ENCODE assay signal across 1 cellular context in the genomic region with DNA sequence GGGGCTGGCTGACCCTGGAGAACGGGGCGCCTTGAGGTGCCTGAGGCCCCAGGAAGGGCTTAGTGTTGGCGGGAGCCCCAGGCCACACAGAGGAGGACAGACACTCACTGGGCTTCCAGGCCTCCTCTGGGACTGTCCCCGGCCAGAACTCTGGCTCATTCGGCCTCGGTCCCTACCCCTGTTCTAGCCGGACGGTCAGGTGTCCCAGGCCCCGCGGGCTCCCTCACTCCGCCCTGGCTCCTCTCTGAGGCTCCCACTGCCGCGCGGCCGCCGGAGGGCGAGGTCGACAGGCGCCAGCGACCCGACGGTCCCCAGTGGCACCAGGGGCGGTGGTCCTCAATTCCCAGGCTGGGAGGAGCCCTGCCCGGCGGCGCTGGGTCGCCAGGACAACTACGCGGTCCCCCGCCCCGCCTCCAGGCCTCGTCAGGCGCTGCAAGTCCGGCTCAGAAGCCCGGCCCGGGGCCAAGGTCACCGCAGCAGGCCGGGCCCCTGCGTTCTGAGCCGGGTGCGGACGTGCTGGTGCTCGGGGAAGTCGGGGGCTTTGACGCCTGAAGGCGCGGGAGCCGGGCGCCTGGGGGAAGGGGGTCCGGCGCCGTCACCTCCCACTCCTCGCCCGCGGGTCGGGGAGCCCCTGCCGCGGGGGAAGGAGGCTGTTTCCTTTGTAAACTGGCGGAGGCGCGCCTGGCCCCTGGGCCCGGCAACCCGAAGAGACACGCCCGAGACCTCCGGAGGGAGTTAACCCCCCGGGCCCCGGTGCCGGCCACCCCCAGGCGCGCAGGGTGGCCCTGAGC.
A peak's percentile ranks its signal among the peaks of the same experiment; 100 is the strongest.
TF ChIP-seq lines count a peak whose summit lies in the region.

No MANE protein-coding gene starts in this region.

TF ChIP-seq in HepG2, 621 proteins besides CTCF, POLR2A, EP300 and RAD21 (continued from another document and continues in another):
- peak; percentile 98 for TF ChIP-seq UBTF (CRISPR knock-in tag; IDR thresholded peaks at IDR 0.05)
- TF ChIP-seq HHEX (CRISPR knock-in tag; IDR thresholded peaks at IDR 0.05): no peak
- TF ChIP-seq ZNF816 (CRISPR knock-in tag; IDR thresholded peaks at IDR 0.05; ENCODE audit: borderline replicate concordance): no peak
- TF ChIP-seq ZNF232 (CRISPR knock-in tag; IDR thresholded peaks at IDR 0.05; ENCODE audit: borderline replicate concordance): no peak; the same call in 1 of the 2 replicates
- TF ChIP-seq XRCC5 (optimal IDR thresholded peaks at IDR 0.05; ENCODE audit: low read length): no peak
- no peak for TF ChIP-seq ZC3H4 (CRISPR knock-in tag; IDR thresholded peaks at IDR 0.05; ENCODE audit: borderline replicate concordance)
- no peak for TF ChIP-seq ZNF260 (CRISPR knock-in tag; IDR thresholded peaks at IDR 0.05; ENCODE audit: borderline replicate concordance, low read depth)
- no peak for TF ChIP-seq CERS6 (CRISPR knock-in tag; IDR thresholded peaks at IDR 0.05)
- no peak for TF ChIP-seq BHLHE40 (IDR thresholded peaks at IDR 0.05; ENCODE audit: low read length)
- TF ChIP-seq ZNF331 (CRISPR knock-in tag; IDR thresholded peaks at IDR 0.05): peak; percentile 62; the same call in 1 of the 2 replicates
- no peak for TF ChIP-seq TCF12 (IDR thresholded peaks at IDR 0.05)
- TF ChIP-seq TCF12 (CRISPR knock-in tag; IDR thresholded peaks at IDR 0.05): 0 out of 2 replicates have a peak, but pooled peaks have one; percentile 41
- TF ChIP-seq FOXA1 (IDR thresholded peaks at IDR 0.05): no peak
- TF ChIP-seq FOXA1 (CRISPR knock-in tag; IDR thresholded peaks at IDR 0.05): no peak
- no peak for TF ChIP-seq YEATS2 (CRISPR knock-in tag; IDR thresholded peaks at IDR 0.05; ENCODE audit: borderline replicate concordance)
- no peak for TF ChIP-seq ZNF790 (CRISPR knock-in tag; IDR thresholded peaks at IDR 0.05; ENCODE audit: borderline replicate concordance)
- TF ChIP-seq, protein P1, sequence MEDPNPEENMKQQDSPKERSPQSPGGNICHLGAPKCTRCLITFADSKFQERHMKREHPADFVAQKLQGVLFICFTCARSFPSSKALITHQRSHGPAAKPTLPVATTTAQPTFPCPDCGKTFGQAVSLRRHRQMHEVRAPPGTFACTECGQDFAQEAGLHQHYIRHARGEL (CRISPR knock-in tag; IDR thresholded peaks at IDR 0.05): no peak
- TF ChIP-seq, protein P2, sequence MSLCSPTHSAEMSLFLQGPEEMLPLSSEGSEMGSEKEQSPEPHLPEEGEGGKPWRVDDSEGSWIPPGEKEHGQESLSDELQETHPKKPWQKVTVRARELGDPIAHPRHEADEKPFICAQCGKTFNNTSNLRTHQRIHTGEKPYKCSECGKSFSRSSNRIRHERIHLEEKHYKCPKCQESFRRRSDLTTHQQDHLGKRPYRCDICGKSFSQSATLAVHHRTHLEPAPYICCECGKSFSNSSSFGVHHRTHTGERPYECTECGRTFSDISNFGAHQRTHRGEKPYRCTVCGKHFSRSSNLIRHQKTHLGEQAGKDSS (CRISPR knock-in tag; IDR thresholded peaks at IDR 0.05; ENCODE audit: borderline replicate concordance, low read depth): 0 out of 2 replicates have a peak, but pooled peaks have one; percentile 40
- TF ChIP-seq, protein P3, sequence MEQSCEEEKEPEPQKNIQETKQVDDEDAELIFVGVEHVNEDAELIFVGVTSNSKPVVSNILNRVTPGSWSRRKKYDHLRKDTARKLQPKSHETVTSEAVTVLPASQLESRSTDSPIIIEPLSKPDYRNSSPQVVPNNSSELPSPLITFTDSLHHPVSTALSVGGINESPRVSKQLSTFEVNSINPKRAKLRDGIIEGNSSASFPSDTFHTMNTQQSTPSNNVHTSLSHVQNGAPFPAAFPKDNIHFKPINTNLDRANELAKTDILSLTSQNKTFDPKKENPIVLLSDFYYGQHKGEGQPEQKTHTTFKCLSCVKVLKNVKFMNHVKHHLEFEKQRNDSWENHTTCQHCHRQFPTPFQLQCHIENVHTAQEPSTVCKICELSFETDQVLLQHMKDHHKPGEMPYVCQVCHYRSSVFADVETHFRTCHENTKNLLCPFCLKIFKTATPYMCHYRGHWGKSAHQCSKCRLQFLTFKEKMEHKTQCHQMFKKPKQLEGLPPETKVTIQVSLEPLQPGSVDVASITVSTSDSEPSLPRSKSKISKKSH (CRISPR knock-in tag; IDR thresholded peaks at IDR 0.05; ENCODE audit: borderline replicate concordance): peak; percentile 52; the same call in 1 of the 2 replicates
- no peak for TF ChIP-seq SRSF4 (IDR thresholded peaks at IDR 0.05; ENCODE audit: low read depth, low read length, poor library complexity, severe bottlenecking)
- TF ChIP-seq ZNF800 (CRISPR knock-in tag; IDR thresholded peaks at IDR 0.05): peak; percentile 87
- no peak for TF ChIP-seq ZNF629 (CRISPR knock-in tag; conservative IDR thresholded peaks at IDR 0.05)
- peak; percentile 67 for TF ChIP-seq PATZ1 (CRISPR knock-in tag; IDR thresholded peaks at IDR 0.05)
- TF ChIP-seq, protein P4, sequence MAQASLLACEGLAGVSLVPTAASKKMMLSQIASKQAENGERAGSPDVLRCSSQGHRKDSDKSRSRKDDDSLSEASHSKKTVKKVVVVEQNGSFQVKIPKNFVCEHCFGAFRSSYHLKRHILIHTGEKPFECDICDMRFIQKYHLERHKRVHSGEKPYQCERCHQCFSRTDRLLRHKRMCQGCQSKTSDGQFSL (CRISPR knock-in tag; IDR thresholded peaks at IDR 0.05): no peak
- 0 out of 2 replicates have a peak, but pooled peaks have one; percentile 28 for TF ChIP-seq PBX3 (CRISPR knock-in tag; IDR thresholded peaks at IDR 0.05; ENCODE audit: borderline replicate concordance)
- TF ChIP-seq ZNF713 (CRISPR knock-in tag; IDR thresholded peaks at IDR 0.05): 0 out of 2 replicates have a peak, but pooled peaks have one; percentile 42
- TF ChIP-seq ZFX (CRISPR knock-in tag; IDR thresholded peaks at IDR 0.05; ENCODE audit: low read depth): peak; percentile 92
- TF ChIP-seq HNRNPK (IDR thresholded peaks at IDR 0.05; ENCODE audit: low read depth, low read length, poor library complexity, severe bottlenecking): peak; percentile 56
- TF ChIP-seq, protein P5, sequence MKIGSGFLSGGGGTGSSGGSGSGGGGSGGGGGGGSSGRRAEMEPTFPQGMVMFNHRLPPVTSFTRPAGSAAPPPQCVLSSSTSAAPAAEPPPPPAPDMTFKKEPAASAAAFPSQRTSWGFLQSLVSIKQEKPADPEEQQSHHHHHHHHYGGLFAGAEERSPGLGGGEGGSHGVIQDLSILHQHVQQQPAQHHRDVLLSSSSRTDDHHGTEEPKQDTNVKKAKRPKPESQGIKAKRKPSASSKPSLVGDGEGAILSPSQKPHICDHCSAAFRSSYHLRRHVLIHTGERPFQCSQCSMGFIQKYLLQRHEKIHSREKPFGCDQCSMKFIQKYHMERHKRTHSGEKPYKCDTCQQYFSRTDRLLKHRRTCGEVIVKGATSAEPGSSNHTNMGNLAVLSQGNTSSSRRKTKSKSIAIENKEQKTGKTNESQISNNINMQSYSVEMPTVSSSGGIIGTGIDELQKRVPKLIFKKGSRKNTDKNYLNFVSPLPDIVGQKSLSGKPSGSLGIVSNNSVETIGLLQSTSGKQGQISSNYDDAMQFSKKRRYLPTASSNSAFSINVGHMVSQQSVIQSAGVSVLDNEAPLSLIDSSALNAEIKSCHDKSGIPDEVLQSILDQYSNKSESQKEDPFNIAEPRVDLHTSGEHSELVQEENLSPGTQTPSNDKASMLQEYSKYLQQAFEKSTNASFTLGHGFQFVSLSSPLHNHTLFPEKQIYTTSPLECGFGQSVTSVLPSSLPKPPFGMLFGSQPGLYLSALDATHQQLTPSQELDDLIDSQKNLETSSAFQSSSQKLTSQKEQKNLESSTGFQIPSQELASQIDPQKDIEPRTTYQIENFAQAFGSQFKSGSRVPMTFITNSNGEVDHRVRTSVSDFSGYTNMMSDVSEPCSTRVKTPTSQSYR (CRISPR knock-in tag; IDR thresholded peaks at IDR 0.05; ENCODE audit: borderline replicate concordance): no peak
- TF ChIP-seq, protein P6, sequence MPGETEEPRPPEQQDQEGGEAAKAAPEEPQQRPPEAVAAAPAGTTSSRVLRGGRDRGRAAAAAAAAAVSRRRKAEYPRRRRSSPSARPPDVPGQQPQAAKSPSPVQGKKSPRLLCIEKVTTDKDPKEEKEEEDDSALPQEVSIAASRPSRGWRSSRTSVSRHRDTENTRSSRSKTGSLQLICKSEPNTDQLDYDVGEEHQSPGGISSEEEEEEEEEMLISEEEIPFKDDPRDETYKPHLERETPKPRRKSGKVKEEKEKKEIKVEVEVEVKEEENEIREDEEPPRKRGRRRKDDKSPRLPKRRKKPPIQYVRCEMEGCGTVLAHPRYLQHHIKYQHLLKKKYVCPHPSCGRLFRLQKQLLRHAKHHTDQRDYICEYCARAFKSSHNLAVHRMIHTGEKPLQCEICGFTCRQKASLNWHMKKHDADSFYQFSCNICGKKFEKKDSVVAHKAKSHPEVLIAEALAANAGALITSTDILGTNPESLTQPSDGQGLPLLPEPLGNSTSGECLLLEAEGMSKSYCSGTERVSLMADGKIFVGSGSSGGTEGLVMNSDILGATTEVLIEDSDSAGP (CRISPR knock-in tag; IDR thresholded peaks at IDR 0.05; ENCODE audit: borderline replicate concordance): peak; percentile 58; the same call in 1 of the 2 replicates
- TF ChIP-seq GTF2F1 (IDR thresholded peaks at IDR 0.05; ENCODE audit: low read length): no peak
- TF ChIP-seq ETV6 (CRISPR knock-in tag; conservative IDR thresholded peaks at IDR 0.05): no peak
- 0 out of 2 replicates have a peak, but pooled peaks have one; percentile 34 for TF ChIP-seq ZBTB34 (CRISPR knock-in tag; IDR thresholded peaks at IDR 0.05)
- TF ChIP-seq ZNF619 (CRISPR knock-in tag; IDR thresholded peaks at IDR 0.05): 0 out of 2 replicates have a peak, but pooled peaks have one; percentile 54
- TF ChIP-seq ZNF747 (CRISPR knock-in tag; IDR thresholded peaks at IDR 0.05; ENCODE audit: borderline replicate concordance): peak; percentile 76; the same call in 1 of the 2 replicates
- peak; percentile 46; the same call in 1 of the 2 replicates for TF ChIP-seq CBFB (CRISPR knock-in tag; IDR thresholded peaks at IDR 0.05)
